22 cellular contexts compared by ENCODE assay signal in the genomic region with DNA sequence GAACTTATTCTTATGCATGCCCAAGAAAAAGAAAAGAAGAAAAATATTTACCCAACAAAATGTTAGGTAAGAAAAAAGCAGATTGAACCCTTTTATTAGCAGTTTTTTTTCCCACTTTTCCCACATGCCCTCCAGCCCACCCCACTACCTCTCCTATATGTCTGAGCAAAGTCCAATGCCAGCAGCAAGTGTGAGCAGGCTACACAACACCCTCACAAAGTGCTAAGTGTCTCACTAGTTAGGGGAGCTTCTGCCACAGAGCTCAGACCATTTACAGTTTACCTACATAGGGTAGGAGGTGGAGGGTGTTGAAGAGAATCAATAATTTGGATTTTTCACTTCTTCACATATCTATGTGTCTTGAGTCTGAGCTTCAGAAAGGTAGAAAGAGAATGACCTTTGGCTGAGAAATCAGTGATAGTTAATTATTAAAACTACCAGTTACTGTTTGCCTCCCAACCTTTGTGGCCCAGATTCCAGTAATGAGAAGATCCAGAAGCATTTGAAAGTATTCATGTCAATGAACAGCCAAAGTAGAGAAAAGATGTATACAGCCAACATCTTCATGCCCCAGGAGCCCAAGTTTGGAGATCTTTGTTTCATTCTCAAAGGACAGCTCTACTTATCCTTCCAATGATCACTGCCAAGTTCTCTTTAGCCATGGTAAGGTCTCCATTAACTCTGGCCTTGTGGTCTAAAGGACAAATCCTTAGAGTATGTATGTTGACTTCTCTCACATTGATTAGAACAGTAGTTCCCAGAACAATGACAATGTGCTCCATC.
"Had no signal": no experiment of that assay in that cellular context is flagged by ENCODE, and none has a peak within 500 bp of the region (broad histone marks: within the 10 kb centered on the region; RNA-seq: fewer than 3 reads in every experiment).

No MANE protein-coding gene starts in this region.

- H3K4me1 Mint-ChIP-seq: activated naive CD4-positive, alpha-beta T cell treated with anti-CD3 and anti-CD28 coated beads, Interleukin-2, amount 50 U/mL, for 24 hours; WTC11 had no signal

- ATAC-seq: activated CD8-positive, alpha-beta T cell treated with anti-CD3 and anti-CD28 coated beads, Interleukin-2, amount 10 ng/mL, durations not matched to agents 7 days and 5 days; PC-3; SK-N-SH treated with all-trans-retinoic acid at 6 μM for 48 hours; WTC11 had no signal

- DNase-seq: activated CD4-positive, alpha-beta T cell treated with anti-CD3 and anti-CD28 coated beads for 48 hours; activated CD4-positive, alpha-beta T cell treated with anti-CD3 and anti-CD28 coated beads, Interleukin-2, amount 50 U/mL, for 4 hours; activated CD4-positive, CD25-positive, alpha-beta regulatory T cell treated with anti-CD3 and anti-CD28 coated beads, Interleukin-2, amount 50 U/mL, for 72 hours; activated CD8-positive, alpha-beta memory T cell treated with anti-CD3 and anti-CD28 coated beads, Interleukin-2, amount 50 U/mL, for 48 hours; activated CD8-positive, alpha-beta T cell treated with anti-CD3 and anti-CD28 coated beads, Interleukin-2, amount 10 ng/mL, durations not matched to agents 7 days and 5 days; activated naive CD4-positive, alpha-beta T cell; activated T-cell treated with anti-CD3 and anti-CD28 coated beads, Interleukin-2, amount 50 U/mL, for 1 hour; aorta; caudate nucleus; Karpas-422; NCI-H1048; NCI-H146; NCI-H187 treated with DMSO at 0.1 percent for 48 hours; NCI-H2081 treated with DMSO at 0.1 percent for 48 hours; NCI-H446; NCI-H524; PC-3; SHP77; SW 1271 had no signal

- H3K27ac Mint-ChIP-seq: activated CD8-positive, alpha-beta T cell treated with anti-CD3 and anti-CD28 coated beads, Interleukin-2, amount 10 ng/mL, durations not matched to agents 7 days and 5 days; activated naive CD4-positive, alpha-beta T cell treated with anti-CD3 and anti-CD28 coated beads, Interleukin-2, amount 50 U/mL, for 24 hours; WTC11 had no signal

- H3K4me3 Mint-ChIP-seq: activated CD8-positive, alpha-beta T cell treated with anti-CD3 and anti-CD28 coated beads, Interleukin-2, amount 10 ng/mL, durations not matched to agents 7 days and 5 days; activated naive CD4-positive, alpha-beta T cell treated with anti-CD3 and anti-CD28 coated beads, Interleukin-2, amount 50 U/mL, for 24 hours; WTC11 had no signal
